Comparison of ENCODE assay signal across 1 cellular context in the genomic region with DNA sequence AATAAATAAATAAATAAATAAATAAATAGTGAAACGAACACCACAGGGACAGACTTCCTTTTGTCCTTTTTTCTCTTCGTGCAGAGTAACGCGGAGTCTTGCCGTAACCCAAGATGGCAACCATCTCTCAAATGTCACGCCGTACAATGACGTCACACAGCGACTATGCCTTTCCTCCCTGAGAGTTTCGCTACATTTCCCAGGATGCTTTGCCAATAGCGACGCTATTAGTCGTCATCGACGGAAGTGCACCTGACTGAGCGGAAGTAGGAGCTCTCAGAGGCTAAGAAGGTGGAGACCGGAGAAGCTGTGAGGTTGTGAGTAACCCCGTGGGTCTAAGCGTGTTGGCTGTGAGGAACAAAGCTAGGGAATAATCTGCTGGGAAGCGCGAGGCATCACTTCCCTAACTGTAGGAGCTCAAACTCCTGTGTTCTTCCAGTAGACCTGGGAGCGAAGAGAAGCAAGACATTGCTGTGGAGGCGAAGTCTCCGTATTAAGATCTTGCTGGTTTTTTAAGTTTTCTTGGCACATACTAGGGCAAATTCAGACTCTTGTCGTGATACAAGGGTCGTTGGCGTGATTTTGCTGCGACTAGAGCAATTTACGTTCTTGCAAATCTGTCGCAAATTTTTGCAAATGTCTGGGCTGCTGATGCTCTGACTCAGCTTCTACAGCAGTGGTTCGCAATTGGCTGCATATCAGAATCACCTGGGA.
A peak's percentile ranks its signal among the peaks of the same experiment; 100 is the strongest.
TF ChIP-seq lines count a peak whose summit lies in the region.

A gene with protein sequence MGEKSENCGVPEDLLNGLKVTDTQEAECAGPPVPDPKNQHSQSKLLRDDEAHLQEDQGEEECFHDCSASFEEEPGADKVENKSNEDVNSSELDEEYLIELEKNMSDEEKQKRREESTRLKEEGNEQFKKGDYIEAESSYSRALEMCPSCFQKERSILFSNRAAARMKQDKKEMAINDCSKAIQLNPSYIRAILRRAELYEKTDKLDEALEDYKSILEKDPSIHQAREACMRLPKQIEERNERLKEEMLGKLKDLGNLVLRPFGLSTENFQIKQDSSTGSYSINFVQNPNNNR (plus strand): TSS at position 263 of the 714 bp plus-strand sequence. CDS start 1,390 bp downstream, outside the sequence.

TF ChIP-seq in K562, 482 proteins besides CTCF, POLR2A, EP300 and RAD21 (continued from another document):
- TF ChIP-seq, protein P1, sequence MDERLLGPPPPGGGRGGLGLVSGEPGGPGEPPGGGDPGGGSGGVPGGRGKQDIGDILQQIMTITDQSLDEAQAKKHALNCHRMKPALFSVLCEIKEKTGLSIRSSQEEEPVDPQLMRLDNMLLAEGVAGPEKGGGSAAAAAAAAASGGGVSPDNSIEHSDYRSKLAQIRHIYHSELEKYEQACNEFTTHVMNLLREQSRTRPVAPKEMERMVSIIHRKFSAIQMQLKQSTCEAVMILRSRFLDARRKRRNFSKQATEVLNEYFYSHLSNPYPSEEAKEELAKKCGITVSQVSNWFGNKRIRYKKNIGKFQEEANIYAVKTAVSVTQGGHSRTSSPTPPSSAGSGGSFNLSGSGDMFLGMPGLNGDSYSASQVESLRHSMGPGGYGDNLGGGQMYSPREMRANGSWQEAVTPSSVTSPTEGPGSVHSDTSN (CRISPR knock-in tag; IDR thresholded peaks at IDR 0.05; ENCODE audit: low read depth): no peak
- TF ChIP-seq, protein P1 (tag; conservative IDR thresholded peaks at IDR 0.05; ENCODE audit: low read depth): no peak
- TF ChIP-seq L3MBTL2 (IDR thresholded peaks at IDR 0.05) (peak; percentile 51; the same call in 1 of the 2 replicates), NCOA6 (IDR thresholded peaks at IDR 0.05) (no peak), KHSRP (IDR thresholded peaks at IDR 0.05) (peak; percentile 97), GABPB1 (CRISPR knock-in tag; IDR thresholded peaks at IDR 0.05) (peak; percentile 95), PTRF (tag; IDR thresholded peaks at IDR 0.05) (no peak), SRSF9 (IDR thresholded peaks at IDR 0.05; ENCODE audit: borderline replicate concordance, low read depth, low read length) (no peak), THRAP3 (IDR thresholded peaks at IDR 0.05; ENCODE audit: borderline replicate concordance) (no peak), HMGN3 (IDR thresholded peaks at IDR 0.05; ENCODE audit: borderline replicate concordance, extremely low read depth, insufficient read length, low read depth, low read length) (no peak), HDGF (IDR thresholded peaks at IDR 0.05) (no peak), MECOM (CRISPR knock-in tag; IDR thresholded peaks at IDR 0.05) (no peak), ZFP1 (CRISPR knock-in tag; IDR thresholded peaks at IDR 0.05) (no peak)
- TF ChIP-seq, protein P2, sequence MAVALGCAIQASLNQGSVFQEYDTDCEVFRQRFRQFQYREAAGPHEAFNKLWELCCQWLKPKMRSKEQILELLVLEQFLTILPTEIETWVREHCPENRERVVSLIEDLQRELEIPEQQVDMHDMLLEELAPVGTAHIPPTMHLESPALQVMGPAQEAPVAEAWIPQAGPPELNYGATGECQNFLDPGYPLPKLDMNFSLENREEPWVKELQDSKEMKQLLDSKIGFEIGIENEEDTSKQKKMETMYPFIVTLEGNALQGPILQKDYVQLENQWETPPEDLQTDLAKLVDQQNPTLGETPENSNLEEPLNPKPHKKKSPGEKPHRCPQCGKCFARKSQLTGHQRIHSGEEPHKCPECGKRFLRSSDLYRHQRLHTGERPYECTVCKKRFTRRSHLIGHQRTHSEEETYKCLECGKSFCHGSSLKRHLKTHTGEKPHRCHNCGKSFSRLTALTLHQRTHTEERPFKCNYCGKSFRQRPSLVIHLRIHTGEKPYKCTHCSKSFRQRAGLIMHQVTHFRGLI (CRISPR knock-in tag; IDR thresholded peaks at IDR 0.05): no peak
- TF ChIP-seq, protein P3, sequence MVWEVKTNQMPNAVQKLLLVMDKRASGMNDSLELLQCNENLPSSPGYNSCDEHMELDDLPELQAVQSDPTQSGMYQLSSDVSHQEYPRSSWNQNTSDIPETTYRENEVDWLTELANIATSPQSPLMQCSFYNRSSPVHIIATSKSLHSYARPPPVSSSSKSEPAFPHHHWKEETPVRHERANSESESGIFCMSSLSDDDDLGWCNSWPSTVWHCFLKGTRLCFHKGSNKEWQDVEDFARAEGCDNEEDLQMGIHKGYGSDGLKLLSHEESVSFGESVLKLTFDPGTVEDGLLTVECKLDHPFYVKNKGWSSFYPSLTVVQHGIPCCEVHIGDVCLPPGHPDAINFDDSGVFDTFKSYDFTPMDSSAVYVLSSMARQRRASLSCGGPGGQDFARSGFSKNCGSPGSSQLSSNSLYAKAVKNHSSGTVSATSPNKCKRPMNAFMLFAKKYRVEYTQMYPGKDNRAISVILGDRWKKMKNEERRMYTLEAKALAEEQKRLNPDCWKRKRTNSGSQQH (CRISPR knock-in tag; IDR thresholded peaks at IDR 0.05): no peak
- TF ChIP-seq, protein P4, sequence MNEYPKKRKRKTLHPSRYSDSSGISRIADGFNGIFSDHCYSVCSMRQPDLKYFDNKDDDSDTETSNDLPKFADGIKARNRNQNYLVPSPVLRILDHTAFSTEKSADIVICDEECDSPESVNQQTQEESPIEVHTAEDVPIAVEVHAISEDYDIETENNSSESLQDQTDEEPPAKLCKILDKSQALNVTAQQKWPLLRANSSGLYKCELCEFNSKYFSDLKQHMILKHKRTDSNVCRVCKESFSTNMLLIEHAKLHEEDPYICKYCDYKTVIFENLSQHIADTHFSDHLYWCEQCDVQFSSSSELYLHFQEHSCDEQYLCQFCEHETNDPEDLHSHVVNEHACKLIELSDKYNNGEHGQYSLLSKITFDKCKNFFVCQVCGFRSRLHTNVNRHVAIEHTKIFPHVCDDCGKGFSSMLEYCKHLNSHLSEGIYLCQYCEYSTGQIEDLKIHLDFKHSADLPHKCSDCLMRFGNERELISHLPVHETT (CRISPR knock-in tag; conservative IDR thresholded peaks at IDR 0.05 in 1 of 2, IDR thresholded peaks at IDR 0.05 in 1 of 2): peak in 1 of 2 experiments; percentile 68; a peak in 1 of 4 replicates
- TF ChIP-seq, protein P5, sequence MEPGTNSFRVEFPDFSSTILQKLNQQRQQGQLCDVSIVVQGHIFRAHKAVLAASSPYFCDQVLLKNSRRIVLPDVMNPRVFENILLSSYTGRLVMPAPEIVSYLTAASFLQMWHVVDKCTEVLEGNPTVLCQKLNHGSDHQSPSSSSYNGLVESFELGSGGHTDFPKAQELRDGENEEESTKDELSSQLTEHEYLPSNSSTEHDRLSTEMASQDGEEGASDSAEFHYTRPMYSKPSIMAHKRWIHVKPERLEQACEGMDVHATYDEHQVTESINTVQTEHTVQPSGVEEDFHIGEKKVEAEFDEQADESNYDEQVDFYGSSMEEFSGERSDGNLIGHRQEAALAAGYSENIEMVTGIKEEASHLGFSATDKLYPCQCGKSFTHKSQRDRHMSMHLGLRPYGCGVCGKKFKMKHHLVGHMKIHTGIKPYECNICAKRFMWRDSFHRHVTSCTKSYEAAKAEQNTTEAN (CRISPR knock-in tag; IDR thresholded peaks at IDR 0.05): no peak
- TF ChIP-seq, protein P6, sequence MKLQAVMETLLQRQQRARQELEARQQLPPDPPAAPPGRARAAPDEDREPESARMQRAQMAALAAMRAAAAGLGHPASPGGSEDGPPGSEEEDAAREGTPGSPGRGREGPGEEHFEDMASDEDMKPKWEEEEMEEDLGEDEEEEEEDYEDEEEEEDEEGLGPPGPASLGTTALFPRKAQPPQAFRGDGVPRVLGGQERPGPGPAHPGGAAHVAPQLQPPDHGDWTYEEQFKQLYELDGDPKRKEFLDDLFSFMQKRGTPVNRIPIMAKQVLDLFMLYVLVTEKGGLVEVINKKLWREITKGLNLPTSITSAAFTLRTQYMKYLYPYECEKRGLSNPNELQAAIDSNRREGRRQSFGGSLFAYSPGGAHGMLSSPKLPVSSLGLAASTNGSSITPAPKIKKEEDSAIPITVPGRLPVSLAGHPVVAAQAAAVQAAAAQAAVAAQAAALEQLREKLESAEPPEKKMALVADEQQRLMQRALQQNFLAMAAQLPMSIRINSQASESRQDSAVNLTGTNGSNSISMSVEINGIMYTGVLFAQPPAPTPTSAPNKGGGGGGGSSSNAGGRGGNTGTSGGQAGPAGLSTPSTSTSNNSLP (IDR thresholded peaks at IDR 0.05; ENCODE audit: borderline replicate concordance, low read depth, low read length): no peak
